Comparison of ENCODE assay signal across 25 cellular contexts in the genomic region with DNA sequence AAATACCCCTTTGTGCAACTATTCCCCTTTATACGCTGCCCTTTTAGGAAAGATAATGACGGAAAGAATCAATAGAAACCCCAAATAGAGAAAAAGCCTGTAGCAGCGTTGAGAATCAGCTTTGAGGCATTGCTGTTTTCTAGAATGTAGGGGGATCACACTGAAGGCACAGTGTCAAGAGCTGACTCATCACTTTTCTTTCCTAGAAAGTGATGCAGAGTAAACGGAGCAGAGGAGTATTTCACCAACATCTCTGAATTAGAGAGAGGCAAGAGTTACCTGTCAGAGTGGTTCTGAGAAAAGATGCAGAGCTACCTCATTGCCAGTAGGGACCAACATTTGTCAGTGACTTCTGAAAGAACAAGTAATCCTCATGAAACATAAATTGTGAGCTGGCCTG.
"Had no signal": no experiment of that assay in that cellular context is flagged by ENCODE, and none has a peak within 500 bp of the region (broad histone marks: within the 10 kb centered on the region; RNA-seq: fewer than 3 reads in every experiment).

No MANE protein-coding gene starts in this region.

- FAIRE-seq: keratinocyte, small intestine had no signal

- H3K27ac Mint-ChIP-seq: natural killer cell; progenitor cell of endocrine pancreas; stimulated activated naive B cell treated with anti-CD40 and anti-IgM and Interleukin-4, amounts not matched to agents 10 μg/mL and 1 μg/mL and 100 μg/mL, for 72 hours had no signal

- H3K4me3 ChIP-seq: heart left ventricle, left lung, lower lobe of right lung, ovary, right atrium auricular region, spleen, stomach, testis, thyroid gland, transverse colon, upper lobe of left lung had no signal

- ATAC-seq: heart left ventricle; left cardiac atrium; left lung; lower lobe of right lung; natural killer cell; sciatic nerve; stimulated activated naive B cell treated with anti-CD40 and anti-IgM and Interleukin-4, amounts not matched to agents 10 μg/mL and 1 μg/mL and 100 μg/mL, for 72 hours; stimulated activated naive CD8-positive, alpha-beta T cell treated with anti-CD3 and anti-CD28 coated beads, Interleukin-15, Interleukin-2, amounts not matched to agents 100 U/mL and 50 U/mL, for 24 hours had no signal

- H3K27me3 Mint-ChIP-seq: progenitor cell of endocrine pancreas; stimulated activated naive B cell treated with anti-CD40 and anti-IgM and Interleukin-4, amounts not matched to agents 10 μg/mL and 1 μg/mL and 100 μg/mL, for 72 hours had no signal

- H3K27me3 ChIP-seq: heart left ventricle, left lung, ovary, right atrium auricular region, spleen, stomach, testis, thyroid gland, transverse colon, upper lobe of left lung had no signal

- H3K4me1 ChIP-seq: heart left ventricle, left lung, lower lobe of right lung, right atrium auricular region, spleen, testis, thyroid gland, transverse colon, upper lobe of left lung had no signal

- H3K36me3 Mint-ChIP-seq: naive B cell; natural killer cell; stimulated activated naive B cell treated with anti-CD40 and anti-IgM and Interleukin-4, amounts not matched to agents 10 μg/mL and 1 μg/mL and 100 μg/mL, for 72 hours had no signal

- DNase-seq: heart left ventricle; hippocampal formation; kidney glomerular epithelial cell; left cardiac atrium; left lung; lower lobe of right lung; mammary epithelial cell; mesenchymal stem cell; naive B cell; natural killer cell; ovary; small intestine; spleen; stimulated activated CD4-positive, alpha-beta T cell treated with anti-CD3 and anti-CD28 coated beads, Interleukin-4, amount 100 ng/mL, for 4 hours; stimulated activated naive B cell treated with anti-CD40 and anti-IgM and Interleukin-4, amounts not matched to agents 10 μg/mL and 1 μg/mL and 100 μg/mL, for 72 hours; stimulated activated naive CD8-positive, alpha-beta T cell treated with anti-CD3 and anti-CD28 coated beads, Interleukin-15, Interleukin-2, amounts not matched to agents 100 U/mL and 50 U/mL, for 24 hours; stomach; testis; thyroid gland; transverse colon; upper lobe of left lung had no signal

- H3K36me3 ChIP-seq: heart left ventricle, left lung, lower lobe of right lung, ovary, right atrium auricular region, spleen, stomach, thyroid gland, transverse colon, upper lobe of left lung had no signal

- H3K4me3 Mint-ChIP-seq: naive B cell; natural killer cell; stimulated activated naive B cell treated with anti-CD40 and anti-IgM and Interleukin-4, amounts not matched to agents 10 μg/mL and 1 μg/mL and 100 μg/mL, for 72 hours had no signal

- H3K9me3 ChIP-seq: left lung, lower lobe of right lung, ovary, right atrium auricular region, testis, thyroid gland, transverse colon, upper lobe of left lung had no signal

- H3K4me1 Mint-ChIP-seq: naive B cell; natural killer cell; stimulated activated naive B cell treated with anti-CD40 and anti-IgM and Interleukin-4, amounts not matched to agents 10 μg/mL and 1 μg/mL and 100 μg/mL, for 72 hours had no signal

- H3K27ac ChIP-seq: heart left ventricle, left lung, lower lobe of right lung, ovary, right atrium auricular region, spleen, stomach, testis, thyroid gland, transverse colon, upper lobe of left lung had no signal
